ENCODE assay signal across 8 cellular contexts in genomic region chr16:57091200-57091989, GRCh38. TPM values are rescaled to one million over a fixed set of nuclear protein-coding genes. Genes with fewer than 3 reads are reported as not detected.
DNase-seq lines count a peak whose midpoint lies in the region; ATAC-seq, FAIRE-seq and TF ChIP-seq lines count a peak whose summit lies in the region.

No MANE protein-coding gene starts in this region.

- H3K4me2 ChIP-seq in OCI-LY7 (ENCODE audit: low read length), result peak overlapping the region; percentile 77

- POLR2A ChIA-PET in OCI-LY7 (lab: Charles Lee), result interaction anchor here (0.5 to 0.7 kb wide), 3 partner anchors 79 to 166 kb away, joined by 3 to 4 read pairs (median 3); no protein-coding TSS in a partner anchor
- POLR2A ChIA-PET in GM10248 (lab: Yijun Ruan, JAX), result no interaction called here

- TF ChIP-seq CTCF in GM12865 (IDR thresholded peaks at IDR 0.05; ENCODE audit: insufficient read depth, low read depth, low read length, missing control alignments) (no peak), OCI-LY7 (conservative IDR thresholded peaks at IDR 0.05; ENCODE audit: low read length) (no peak), mucosa of descending colon (IDR thresholded peaks at IDR 0.05) (no peak), GM10248 (IDR thresholded peaks at IDR 0.05; ENCODE audit: control extremely low read depth, extremely low read depth, low read depth, missing control alignments) (no peak)

- peaks cover 65% of the 10 kb centered on the region for H3K4me1 ChIP-seq in OCI-LY7 (ENCODE audit: insufficient read depth, low read length, poor library complexity, severe bottlenecking)
- H3K4me1 ChIP-seq in mucosa of descending colon (ENCODE audit: low read depth), result peaks cover 23% of the 10 kb centered on the region
- peaks cover 4% of the 10 kb centered on the region in 2 donors for H3K4me1 ChIP-seq in small intestine (ENCODE audit: control insufficient read depth in 2 of 2, insufficient read depth in 1 of 2, low read depth in 1 of 2, low read length in 1 of 2)

- no peaks in the 10 kb centered on the region for H4K20me1 ChIP-seq in OCI-LY7 (ENCODE audit: insufficient read depth, low read length)

- H3K79me2 ChIP-seq in OCI-LY7 (ENCODE audit: insufficient read depth, low read depth, low read length), result no peaks in the 10 kb centered on the region

- DNase-seq in GM12865 (ENCODE audit: low read depth) (no peak), OCI-LY7 (ENCODE audit: low spot score) (no peak), ecto neural progenitor cell (ENCODE audit: low spot score) (peak; percentile 58), mucosa of descending colon (peak; percentile 68 to 70 (median 68)), small intestine (no peak), epidermal melanocyte (ENCODE audit: insufficient read length, low spot score) (no peak), GM10248 (ENCODE audit: extremely low spot score) (no peak), NCI-H510A (lab: John Stamatoyannopoulos, UW) (no peak)

- peak; percentile 5 for ATAC-seq in mucosa of descending colon

- 18 to 26% (median 20%) methylated on average over 25 of the region's 25 CpGs for WGBS in small intestine, 3 donors

- CTCF ChIA-PET in OCI-LY7 (lab: Charles Lee; ENCODE audit: unreplicated experiment), result no interaction called here
- CTCF ChIA-PET in GM10248 (lab: Yijun Ruan, JAX), result interaction anchor here (0.7 to 4.1 kb wide), 11 partner anchors 8 to 88 kb away, joined by 3 to 36 read pairs (median 14); no protein-coding TSS in a partner anchor

- H3K4me3 ChIP-seq in GM12865 (ENCODE audit: low read depth, low read length) (peak overlapping the region; percentile 31), OCI-LY7 (ENCODE audit: low read depth, low read length, poor library complexity, severe bottlenecking) (peak overlapping the region; percentile 76), mucosa of descending colon (no peak overlapping the region), small intestine (ENCODE audit: low read depth in 1 of 2, low read length in 2 of 2) (no peak overlapping the region)

- H3K27me3 ChIP-seq in small intestine (ENCODE audit: control insufficient read depth in 2 of 2, insufficient read depth in 2 of 2, low read length in 2 of 2), result no peaks in the 10 kb centered on the region

- no TSS peak for BruUV-seq in OCI-LY7 (replicated peaks; lab: Mats Ljungman, UMichigan)

- intact Hi-C loops in OCI-LY7 (cut with micrococcal nuclease; ENCODE audit: unreplicated experiment) (no loop called here), mucosa of descending colon (cut with DNase I, micrococcal nuclease) (no loop called here)

- FAIRE-seq in small intestine (lab: Jason Lieb, UNC), result no peak

- no peak overlapping the region for H3K27ac ChIP-seq in OCI-LY7 (ENCODE audit: low read depth, low read length, poor library complexity, severe bottlenecking)
- H3K27ac ChIP-seq in small intestine (ENCODE audit: low read depth in 1 of 2, low read length in 1 of 2), result peak overlapping the region in 1 of 2 donors; percentile 27

- no peaks in the 10 kb centered on the region for H3K9me2 ChIP-seq in OCI-LY7 (ENCODE audit: insufficient read depth, low read length)

- H2AFZ ChIP-seq in OCI-LY7 (ENCODE audit: low read length), result peak overlapping the region; percentile 74; the same call in 1 of the 2 replicates

- no peaks in the 10 kb centered on the region for H3K36me3 ChIP-seq in OCI-LY7 (ENCODE audit: insufficient read depth, low read length)
- H3K36me3 ChIP-seq in mucosa of descending colon (ENCODE audit: low read depth), result no peaks in the 10 kb centered on the region
- H3K36me3 ChIP-seq in small intestine (ENCODE audit: control insufficient read depth in 2 of 2, insufficient read depth in 2 of 2, low read length in 2 of 2), result no peaks in the 10 kb centered on the region

- H3K9me3 ChIP-seq in OCI-LY7 (ENCODE audit: low read length) (no peaks in the 10 kb centered on the region), mucosa of descending colon (no peaks in the 10 kb centered on the region), small intestine (ENCODE audit: control insufficient read depth, low read depth) (no peaks in the 10 kb centered on the region)

RNA-seq across cellular contexts. Expression of gene CPNE2, which starts 1.0 kb away (rescaled TPM):
- total RNA-seq in OCI-LY7 (2014; rRNA removed; shearing (Covaris generic)), result 44.7 and 44.8 TPM in 2 replicates
- total RNA-seq in OCI-LY7 (2022) (14.4 and 25.7 TPM in 2 replicates), mucosa of descending colon (10 to 100 TPM; 48.7 to 77.0 (median 52.5) TPM)
- polyA plus RNA-seq in small intestine, result 10 to 100 TPM in 1 of 3 donors, 1 to 10 TPM in 2; 3.1 to 22.9 (median 6.2) TPM

Comparison
In these comparisons a context has a peak if more than half of its experiments do, and no peak if none do; other contexts are left out.
1. DNase-seq: peak in ecto neural progenitor cell (single experiment) and mucosa of descending colon (3 of 3); none in GM12865 (single experiment), OCI-LY7 (single experiment), small intestine (single experiment), epidermal melanocyte (single experiment), GM10248 (single experiment) and NCI-H510A (single experiment).
2. H3K4me3 ChIP-seq: peak in GM12865 (single experiment) and OCI-LY7 (single experiment); none in mucosa of descending colon (single experiment) and small intestine (0 of 2).